Comparison of ENCODE assay signal across 8 cellular contexts in genomic region chr17:789931-790873, GRCh38. TPM values are rescaled to one million over a fixed set of nuclear protein-coding genes. Genes with fewer than 3 reads are reported as not detected.
DNase-seq lines count a peak whose midpoint lies in the region; ATAC-seq and TF ChIP-seq lines count a peak whose summit lies in the region.
"Not testable (repeated sequence)": the region's sequence is repeated elsewhere in the genome, so short reads cannot be mapped to it uniquely, and the experiment has no call there.

No MANE protein-coding gene starts in this region.

- not testable (repeated sequence) for H3K4me3 ChIP-seq in Caco-2 (ENCODE audit: low read depth, low read length); osteoblast (ENCODE audit: insufficient read depth, low read length); tibial artery
- peak overlapping the region; percentile 19; the same call in 1 of the 2 replicates for H3K4me3 ChIP-seq in HUES6 (ENCODE audit: low read depth, low read length)
- peak overlapping the region in 1 of 2 donors; percentile 9 for H3K4me3 ChIP-seq in esophagus (ENCODE audit: low read depth in 1 of 2, low read length in 2 of 2)
- H3K4me3 ChIP-seq in heart left ventricle = peak overlapping the region in 1 of 12 donors; percentile 10

- POLR2A ChIA-PET in Caco-2 (lab: Charles Lee) = not testable (repeated sequence)

- H3K36me3 Mint-ChIP-seq in Caco-2 (ENCODE audit: insufficient read depth, unreplicated experiment) = peaks cover 64% of the 10 kb centered on the region

- H3K9me3 ChIP-seq in Caco-2; HUES6 (ENCODE audit: control insufficient read depth, insufficient read depth, low read depth, low read length); esophagus (ENCODE audit: control insufficient read depth in 2 of 2, insufficient read depth in 1 of 2, low read depth in 1 of 2, low read length in 1 of 2); heart left ventricle; osteoblast (ENCODE audit: low read depth, low read length); tibial artery: not testable (repeated sequence)

- peak overlapping the region; percentile 85 for H3K27ac Mint-ChIP-seq in Caco-2 (ENCODE audit: unreplicated experiment)

- H3K27me3 ChIP-seq in Caco-2 (replicated peaks; ENCODE audit: control insufficient read depth, insufficient read depth, low read length); HUES6 (ENCODE audit: control insufficient read depth, insufficient read depth, low read length); esophagus (ENCODE audit: control insufficient read depth in 1 of 2, insufficient read depth in 2 of 2, low read length in 2 of 2); heart left ventricle; osteoblast (ENCODE audit: insufficient read depth, low read length); tibial artery: not testable (repeated sequence)

- peak; percentile 57 to 90 (median 78) for ATAC-seq in heart left ventricle

- H3K4me1 ChIP-seq in Caco-2; esophagus (ENCODE audit: control insufficient read depth in 2 of 2, insufficient read depth in 2 of 2, low read length in 1 of 2); osteoblast (ENCODE audit: insufficient read depth, low read length): not testable (repeated sequence)
- peaks cover 11% of the 10 kb centered on the region; the same call in 1 of the 2 replicates for H3K4me1 ChIP-seq in HUES6 (ENCODE audit: control insufficient read depth, insufficient read depth, low read length)
- H3K4me1 ChIP-seq in heart left ventricle = peaks cover 0 to 11% (median 7%) of the 10 kb centered on the region in 12 donors
- H3K4me1 ChIP-seq in tibial artery = peaks cover 0 to 17% (median 5%) of the 10 kb centered on the region in 4 donors

- CTCF ChIA-PET in Caco-2 (lab: Charles Lee) = interaction anchor here (0.6 to 2.7 kb wide), 2 partner anchors 190 to 207 kb away, joined by 3 to 8 read pairs; partner anchors contain the start of genes NXN and TIMM22

- not testable (repeated sequence) for H3K9me3 Mint-ChIP-seq in Caco-2 (ENCODE audit: unreplicated experiment)

- H3K36me3 ChIP-seq in Caco-2 (ENCODE audit: control insufficient read depth, insufficient read depth, low read length) = not testable (repeated sequence)
- H3K36me3 ChIP-seq in HUES6 (ENCODE audit: control insufficient read depth, insufficient read depth, low read length) (peaks cover 43% of the 10 kb centered on the region), esophagus (ENCODE audit: control insufficient read depth in 2 of 2, insufficient read depth in 2 of 2, low read length in 1 of 2) (peaks cover 5 to 15% of the 10 kb centered on the region in 2 donors), heart left ventricle (peaks cover 0 to 65% (median 49%) of the 10 kb centered on the region in 9 donors), osteoblast (ENCODE audit: insufficient read depth, low read length) (peaks cover 36% of the 10 kb centered on the region), tibial artery (peaks cover 33 to 63% (median 48%) of the 10 kb centered on the region in 3 donors)

- H3K9ac ChIP-seq in HUES6 (ENCODE audit: low read length) = not testable (repeated sequence)

- BruUV-seq in Caco-2 (replicated peaks; lab: Mats Ljungman, UMichigan) = not testable (repeated sequence)

- not testable (repeated sequence) for H3K4me2 ChIP-seq in osteoblast (ENCODE audit: insufficient read depth, low read length)

- peaks cover 11% of the 10 kb centered on the region for H3K79me2 ChIP-seq in osteoblast (ENCODE audit: insufficient read depth, low read length)

- intact Hi-C loops in Caco-2 (cut with micrococcal nuclease; ENCODE audit: unreplicated experiment); tibial artery (cut with DNase I; ENCODE audit: low total_unique reads): not testable (repeated sequence)
- intact Hi-C loops in heart left ventricle (cut with DNase I) = loop anchor here in 5 of 10 donors (2.0 to 10.0 kb wide), 4 partner anchors 55 to 267 kb away; no protein-coding TSS in a partner anchor

- H3K27ac ChIP-seq in HUES6 (ENCODE audit: low read depth, low read length); osteoblast (ENCODE audit: low read depth, low read length): not testable (repeated sequence)
- H3K27ac ChIP-seq in esophagus (ENCODE audit: low read depth in 2 of 2, low read length in 1 of 2) (peak overlapping the region; percentile 86 to 97), heart left ventricle (peak overlapping the region in 4 of 12 donors; percentile 0 to 38 (median 18)), tibial artery (peak overlapping the region in 1 of 2 donors; percentile 37)

- TF ChIP-seq CTCF in Caco-2 (IDR thresholded peaks at IDR 0.05; ENCODE audit: insufficient read depth in 1 of 2, low read depth in 1 of 2, low read length in 1 of 2, severe bottlenecking in 1 of 2, unreplicated experiment in 1 of 2); heart left ventricle (IDR thresholded peaks at IDR 0.05); osteoblast (IDR thresholded peaks at IDR 0.05; ENCODE audit: extremely low read depth, low read depth, low read length); tibial artery (IDR thresholded peaks at IDR 0.05): not testable (repeated sequence)

- H2AFZ ChIP-seq in osteoblast (ENCODE audit: low read length) = not testable (repeated sequence)

- H3K4me3 Mint-ChIP-seq in Caco-2 (ENCODE audit: unreplicated experiment) = not testable (repeated sequence)

- not testable (repeated sequence) for H3K27me3 Mint-ChIP-seq in Caco-2 (ENCODE audit: insufficient read depth, unreplicated experiment)

- not testable (repeated sequence) for H3K4me1 Mint-ChIP-seq in Caco-2 (ENCODE audit: low read depth, unreplicated experiment)

- not testable (repeated sequence) for H4K20me1 ChIP-seq in osteoblast (ENCODE audit: insufficient read depth, low read length)

- WGBS in esophagus, 2 donors = 38 to 49% methylated on average over 31 to 38 of the region's 38 CpGs
- 60 to 78% (median 63%) methylated on average over 26 to 38 of the region's 38 CpGs for WGBS in heart left ventricle, 4 donors

- not testable (repeated sequence) for TF ChIP-seq POLR2A in heart left ventricle (IDR thresholded peaks at IDR 0.05)

- not testable (repeated sequence) for DNase-seq in Caco-2
- peak; percentile 38 for DNase-seq in astrocyte of the hippocampus (ENCODE audit: low read depth, low spot score)
- peak; percentile 35 to 74 (median 53) for DNase-seq in heart left ventricle
- peak; percentile 89 for DNase-seq in left kidney (ENCODE audit: low read depth, low spot score)
- peak; percentile 77 for DNase-seq in osteoblast (ENCODE audit: insufficient read length, low spot score, missing footprints)
- peak; percentile 16 to 67 for DNase-seq in tibial artery

RNA-seq across cellular contexts. Expression of gene MRM3, which starts 8.0 kb away (rescaled TPM):
- 11.0 and 14.1 TPM in 2 replicates for total RNA-seq in Caco-2 (2022)
- 10 to 100 TPM in 1 of 2 donors, 1 to 10 TPM in 1; 7.6 to 14.6 TPM for polyA plus RNA-seq in esophagus
- 10 to 100 TPM; 14.8 to 35.4 (median 18.3) TPM for total RNA-seq in heart left ventricle
- polyA plus RNA-seq in heart left ventricle = 10 to 100 TPM; 17.9 to 27.1 TPM
- total RNA-seq in osteoblast = 16.5 and 19.5 TPM in 2 replicates

RNA-seq across cellular contexts. Expression of gene GLOD4, which starts 8.1 kb away (rescaled TPM):
- 69.7 and 74.0 TPM in 2 replicates for total RNA-seq in Caco-2 (2022)
- 10 to 100 TPM; 20.8 to 34.3 TPM for polyA plus RNA-seq in esophagus
- total RNA-seq in heart left ventricle = 10 to 100 TPM; 21.7 to 39.7 (median 26.8) TPM
- 10 to 100 TPM; 14.0 to 20.4 TPM for polyA plus RNA-seq in heart left ventricle
- 39.4 and 43.3 TPM in 2 replicates for total RNA-seq in osteoblast

RNA-seq across cellular contexts. Expression of gene GEMIN4, which starts 38.1 kb away (rescaled TPM):
- 19.1 and 20.3 TPM in 2 replicates for total RNA-seq in Caco-2 (2022)
- polyA plus RNA-seq in esophagus = 10 to 100 TPM in 1 of 2 donors, 1 to 10 TPM in 1; 7.0 to 12.8 TPM
- 10 to 100 TPM in 5 of 9 donors, 1 to 10 TPM in 4; 8.7 to 20.8 (median 10.7) TPM for total RNA-seq in heart left ventricle
- polyA plus RNA-seq in heart left ventricle = 1 to 10 TPM; 3.2 to 9.0 TPM
- total RNA-seq in osteoblast = 8.7 and 9.7 TPM in 2 replicates

RNA-seq across cellular contexts. Expression of gene TLCD3A, which starts 57.8 kb away (rescaled TPM):
- total RNA-seq in Caco-2 (2022) = 13.4 and 14.7 TPM in 2 replicates
- 10 to 100 TPM; 11.0 to 18.9 TPM for polyA plus RNA-seq in esophagus
- 1 to 10 TPM; 1.5 to 4.7 (median 2.9) TPM for total RNA-seq in heart left ventricle
- 1 to 10 TPM in 1 of 2 donors, under 1 TPM in 1; 0.76 to 3.3 TPM for polyA plus RNA-seq in heart left ventricle
- 19.5 and 28.6 TPM in 2 replicates for total RNA-seq in osteoblast
